In the genomic region with DNA sequence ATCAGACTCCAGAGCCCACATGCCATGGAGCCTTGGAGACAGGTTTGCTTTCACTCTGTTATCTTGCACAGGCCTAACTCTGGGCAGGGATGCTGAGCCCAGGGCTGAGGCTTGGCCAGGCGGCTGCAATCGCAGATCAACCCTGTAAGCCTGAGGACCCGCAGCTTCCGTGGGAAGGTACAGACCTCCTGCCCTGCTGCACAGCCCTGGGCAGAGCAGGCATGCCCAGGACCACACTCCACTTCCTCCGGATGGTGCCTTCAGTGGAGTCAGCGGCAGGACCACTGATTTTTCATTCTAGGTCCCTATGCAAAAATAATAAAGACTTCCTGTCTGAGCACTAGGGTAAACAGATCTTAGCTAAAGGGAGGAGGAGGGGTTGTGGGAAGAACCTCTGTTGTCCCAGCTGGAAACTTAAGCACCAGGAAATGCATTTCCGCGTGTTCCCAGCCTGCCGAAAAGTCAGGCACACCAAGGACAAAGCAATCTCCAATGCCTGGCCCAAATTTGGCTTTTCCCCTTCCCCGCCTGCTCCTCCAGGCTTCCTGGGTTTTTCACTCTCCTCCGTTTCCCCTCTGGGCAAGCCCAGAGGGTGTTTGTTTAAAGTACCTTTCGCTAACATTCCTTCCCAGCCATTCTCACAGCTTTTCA, we compare ENCODE assay signal across 9 cellular contexts.
DNase-seq lines count a peak whose midpoint lies in the region; ATAC-seq, FAIRE-seq and TF ChIP-seq lines count a peak whose summit lies in the region.
"Had no signal": no experiment of that assay in that cellular context is flagged by ENCODE, and none has a peak within 500 bp of the region (broad histone marks: within the 10 kb centered on the region; RNA-seq: fewer than 3 reads in every experiment).

No MANE protein-coding gene starts in this region.

- no peaks in the 10 kb centered on the region for H3K79me2 ChIP-seq in mesendoderm (ENCODE audit: control insufficient read depth, insufficient read depth, low read length)
- H3K79me2 ChIP-seq in MM.1S (ENCODE audit: low read length), result no peaks in the 10 kb centered on the region

- no peaks in the 10 kb centered on the region for H3K27me3 ChIP-seq in mesendoderm (ENCODE audit: insufficient read depth, low read length, poor library complexity)
- H3K27me3 ChIP-seq in MM.1S (replicated peaks; ENCODE audit: insufficient read depth, low read length), result peaks cover 60% of the 10 kb centered on the region

- peak overlapping the region; percentile 48 for H3K9ac ChIP-seq in mesendoderm (ENCODE audit: low read length)
- no peak overlapping the region for H3K9ac ChIP-seq in MM.1S (ENCODE audit: low read length)

- CTCF ChIA-PET in A549 (lab: Yijun Ruan, JAX), result interaction anchor here (0.7 to 1.8 kb wide), 6 partner anchors 8 to 114 kb away, joined by 3 to 5 read pairs (median 3); no protein-coding TSS in a partner anchor

- H2BK5ac ChIP-seq in mesendoderm (ENCODE audit: low read length), result peak overlapping the region; percentile 65

- DNase-seq in A549 (ENCODE audit: low read depth in 1 of 2, low spot score in 1 of 2) (no peak), NCI-H526 treated with DMSO at 0.1 percent for 48 hours (lab: John Stamatoyannopoulos, UW) (peak; percentile 56), epithelial cell of esophagus (ENCODE audit: low read depth) (peak; percentile 17), mesendoderm (peak; percentile 86), NCI-H510A (lab: John Stamatoyannopoulos, UW) (no peak), MM.1S (no peak)
- no peak for DNase-seq in activated CD4-positive, alpha-beta T cell treated with anti-CD3 and anti-CD28 coated beads for 1 hour
- DNase-seq: stimulated activated CD4-positive, alpha-beta T cell treated with anti-CD3 and anti-CD28 coated beads, Interleukin-12 subunit alpha, Interleukin-12 subunit beta, amount 100 ng/mL, for 4 hours had no signal

- no peak overlapping the region for H2AFZ ChIP-seq in MM.1S (ENCODE audit: low read length)

- no peaks in the 10 kb centered on the region for H3K9me3 ChIP-seq in A549
- no peaks in the 10 kb centered on the region for H3K9me3 ChIP-seq in MM.1S (replicated peaks; ENCODE audit: insufficient read depth, low read length)

- H3F3A ChIP-seq in MM.1S (ENCODE audit: insufficient read depth, low read length), result no peaks in the 10 kb centered on the region

- peak; percentile 7 for FAIRE-seq in A549 (lab: Jason Lieb, UNC)

- no peak for TF ChIP-seq EP300 in A549 (IDR thresholded peaks at IDR 0.05)

- no peak for TF ChIP-seq RAD21 in A549 (conservative IDR thresholded peaks at IDR 0.05 in 1 of 2, IDR thresholded peaks at IDR 0.05 in 1 of 2)

- POLR2A ChIA-PET in A549 (lab: Yijun Ruan, JAX), result interaction anchor here (0.6 kb wide), 1 partner anchor 222 kb away, joined by 3 read pairs; no protein-coding TSS in a partner anchor

- TF ChIP-seq POLR2A in A549 (IDR thresholded peaks at IDR 0.05; ENCODE audit: low read length), result no peak

- H3K4ac ChIP-seq in mesendoderm (ENCODE audit: low read depth, low read length), result no peak overlapping the region

- TF ChIP-seq CTCF in A549 (IDR thresholded peaks at IDR 0.05) (no peak), epithelial cell of esophagus (IDR thresholded peaks at IDR 0.05; ENCODE audit: insufficient read depth, low read depth, low read length, missing control alignments) (no peak), MM.1S (IDR thresholded peaks at IDR 0.05; ENCODE audit: low read length) (no peak)

- H4K5ac ChIP-seq in mesendoderm (ENCODE audit: low read length), result no peak overlapping the region

- H2BK15ac ChIP-seq in mesendoderm (replicated peaks; ENCODE audit: low read depth), result no peak overlapping the region

- H3K9me2 ChIP-seq in MM.1S (replicated peaks; ENCODE audit: insufficient read depth, low read length), result no peaks in the 10 kb centered on the region

- H4K20me1 ChIP-seq in MM.1S (ENCODE audit: insufficient read depth, low read length), result no peaks in the 10 kb centered on the region

- no peaks in the 10 kb centered on the region for H3K4me1 ChIP-seq in A549
- peaks cover 7% of the 10 kb centered on the region for H3K4me1 ChIP-seq in mesendoderm (ENCODE audit: control insufficient read depth, low read depth, low read length)
- no peaks in the 10 kb centered on the region for H3K4me1 ChIP-seq in MM.1S (ENCODE audit: low read length)

- ATAC-seq in A549, result peak; percentile 48 to 51; a peak in 5 of 6 replicates
- no peak for ATAC-seq in HG02678 (IDR thresholded peaks at IDR 0.05; ENCODE audit: unreplicated experiment)

- H3K4me2 ChIP-seq in A549, result no peak overlapping the region
- H3K4me2 ChIP-seq in mesendoderm (ENCODE audit: low read length), result peak overlapping the region; percentile 29
- no peak overlapping the region for H3K4me2 ChIP-seq in MM.1S (ENCODE audit: low read depth, low read length)

- no peak overlapping the region for H2AK5ac ChIP-seq in mesendoderm (ENCODE audit: low read length)

- no peak overlapping the region for H4K8ac ChIP-seq in mesendoderm (ENCODE audit: low read depth, low read length)

- H3K36me3 ChIP-seq in mesendoderm (ENCODE audit: control insufficient read depth, insufficient read depth, low read length) (no peaks in the 10 kb centered on the region), MM.1S (replicated peaks; ENCODE audit: insufficient read depth, low read length) (no peaks in the 10 kb centered on the region)

- no peak overlapping the region for H3K18ac ChIP-seq in mesendoderm (ENCODE audit: low read length)

- H3K23ac ChIP-seq in mesendoderm (ENCODE audit: low read length), result no peak overlapping the region

- peak overlapping the region; percentile 83 for H3K56ac ChIP-seq in mesendoderm (ENCODE audit: low read length)

- no peaks in the 10 kb centered on the region for H3K79me1 ChIP-seq in mesendoderm (ENCODE audit: low read length)

- WGBS in A549 (ENCODE audit: missing lambda C conversion rate), result 65% methylated on average over 12 of the region's 12 CpGs
- no CpG with 5 or more reads among the region's 12 CpGs for WGBS in mesendoderm (ENCODE audit: extremely low coverage, insufficient coverage, low lambda C conversion rate)

- H3K27ac ChIP-seq in A549 (no peak overlapping the region), mesendoderm (ENCODE audit: low read depth, low read length) (peak overlapping the region; percentile 39), MM.1S (ENCODE audit: low read length) (no peak overlapping the region)

- no peak overlapping the region for H3K4me3 ChIP-seq in A549
- no peak overlapping the region for H3K4me3 ChIP-seq in epithelial cell of esophagus (ENCODE audit: low read length)
- no peak overlapping the region for H3K4me3 ChIP-seq in mesendoderm (ENCODE audit: low read length)
- H3K4me3 ChIP-seq in MM.1S (ENCODE audit: low read length), result no peak overlapping the region

- H2BK120ac ChIP-seq in mesendoderm (ENCODE audit: low read depth, low read length), result no peak overlapping the region

TF ChIP-seq in A549, 52 proteins besides CTCF, POLR2A, EP300 and RAD21:
- no peak for TF ChIP-seq MAZ (IDR thresholded peaks at IDR 0.05; ENCODE audit: borderline replicate concordance, low read depth, low read length)
- TF ChIP-seq HOXB13 (CRISPR knock-in tag; IDR thresholded peaks at IDR 0.05; ENCODE audit: low read depth), result no peak
- no peak for TF ChIP-seq ZC3H11A (IDR thresholded peaks at IDR 0.05)
- TF ChIP-seq RFX5 (IDR thresholded peaks at IDR 0.05), result no peak
- no peak for TF ChIP-seq SMC3 (IDR thresholded peaks at IDR 0.05)
- no peak for TF ChIP-seq BHLHE40 (IDR thresholded peaks at IDR 0.05; ENCODE audit: low read depth, low read length)
- TF ChIP-seq RCOR1 (IDR thresholded peaks at IDR 0.05; ENCODE audit: low read depth, low read length), result no peak
- no peak for TF ChIP-seq HOXB5 (CRISPR knock-in tag; IDR thresholded peaks at IDR 0.05)
- no peak for TF ChIP-seq TFCP2L1 (CRISPR knock-in tag; IDR thresholded peaks at IDR 0.05)

Comparison
In these comparisons a context has a peak if more than half of its experiments do, and no peak if none do; other contexts are left out.
1. DNase-seq: peak in NCI-H526 treated with DMSO at 0.1 percent for 48 hours (single experiment), epithelial cell of esophagus (single experiment) and mesendoderm (single experiment); none in A549 (0 of 2), activated CD4-positive, alpha-beta T cell treated with anti-CD3 and anti-CD28 coated beads for 1 hour (single experiment), NCI-H510A (single experiment) and MM.1S (single experiment).